18 cellular contexts compared by ENCODE assay signal in the genomic region with DNA sequence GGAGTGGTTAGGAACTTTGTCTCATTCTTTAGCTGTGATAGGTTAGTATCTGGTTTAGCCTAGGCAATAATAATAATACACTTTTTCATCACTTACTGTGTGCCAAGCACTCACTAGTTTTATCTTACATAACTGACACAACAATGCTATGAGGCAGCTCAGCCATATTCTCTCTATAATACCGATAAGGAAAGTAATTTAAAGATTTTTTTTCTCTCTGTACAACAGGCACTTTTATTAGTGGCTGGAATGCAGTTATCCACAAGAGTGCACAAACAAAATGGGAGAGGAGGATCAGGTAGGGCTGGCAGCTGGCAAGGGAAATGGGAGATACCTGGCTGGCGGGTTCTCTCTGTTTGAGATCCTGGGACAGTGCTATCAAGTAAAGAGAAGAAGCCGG.
"Had no signal": no experiment of that assay in that cellular context is flagged by ENCODE, and none has a peak within 500 bp of the region (broad histone marks: within the 10 kb centered on the region; RNA-seq: fewer than 3 reads in every experiment).

No MANE protein-coding gene starts in this region.

- ATAC-seq: activated CD8-positive, alpha-beta T cell treated with anti-CD3 and anti-CD28 coated beads for 36 hours; activated naive CD4-positive, alpha-beta T cell treated with anti-CD3 and anti-CD28 coated beads, Interleukin-2, amount 50 U/mL, for 72 hours; left lung; stimulated activated naive CD8-positive, alpha-beta T cell treated with anti-CD3 and anti-CD28 coated beads, Interleukin-15, Interleukin-2, amounts not matched to agents 100 U/mL and 50 U/mL, for 24 hours; WTC11 had no signal

- H3K4me3 ChIP-seq: left lung, right atrium auricular region, upper lobe of left lung had no signal

- H3K36me3 ChIP-seq: left lung, right atrium auricular region, upper lobe of left lung had no signal

- FAIRE-seq: keratinocyte, TTC549 had no signal

- H3K27me3 ChIP-seq: left lung, right atrium auricular region, upper lobe of left lung had no signal

- H3K9me3 ChIP-seq: left lung, right atrium auricular region, upper lobe of left lung had no signal

- DNase-seq: activated CD4-positive, alpha-beta T cell treated with anti-CD3 and anti-CD28 coated beads for 48 hours; activated CD8-positive, alpha-beta T cell treated with anti-CD3 and anti-CD28 coated beads for 36 hours; activated gamma-delta T cell; activated T-cell treated with anti-CD3 and anti-CD28 coated beads, Interleukin-2, amount 50 U/mL, for 48 hours; amniotic stem cell; central memory CD4-positive, alpha-beta T cell; erythroblast; left lung; nucleus accumbens; stimulated activated CD4-positive, alpha-beta T cell treated with anti-CD3 and anti-CD28 coated beads, Interleukin-15, amount 100 ng/mL, for 24 hours; stimulated activated CD4-positive, alpha-beta T cell treated with anti-CD3 and anti-CD28 coated beads, Interleukin-4, amount 100 ng/mL, for 24 hours; stimulated activated naive CD8-positive, alpha-beta T cell treated with anti-CD3 and anti-CD28 coated beads, Interleukin-15, Interleukin-2, amounts not matched to agents 100 U/mL and 50 U/mL, for 24 hours; upper lobe of left lung had no signal

- H3K27ac ChIP-seq: left lung, right atrium auricular region, upper lobe of left lung had no signal
